Comparison of ENCODE assay signal across 31 cellular contexts in genomic region chr12:89928467-89928866, GRCh38.
DNase-seq lines count a peak whose midpoint lies in the region; ATAC-seq and TF ChIP-seq lines count a peak whose summit lies in the region.
"Had no signal": no experiment of that assay in that cellular context is flagged by ENCODE, and none has a peak within 500 bp of the region (broad histone marks: within the 10 kb centered on the region; RNA-seq: fewer than 3 reads in every experiment).

No MANE protein-coding gene starts in this region.

- peak overlapping the region; percentile 96 for H3K27ac ChIP-seq in DOHH2 (ENCODE audit: low read depth, low read length)
- no peak overlapping the region for H3K27ac ChIP-seq in WERI-Rb-1
- no peak overlapping the region for H3K27ac ChIP-seq in foreskin keratinocyte
- H3K27ac ChIP-seq: C4-2B, esophagus squamous epithelium, GM23248, pancreas, SJSA1, upper lobe of left lung had no signal

- ATAC-seq in GM18502 (IDR thresholded peaks at IDR 0.05; ENCODE audit: poor library complexity, unreplicated experiment) = peak; percentile 26
- ATAC-seq in HG03280 (IDR thresholded peaks at IDR 0.05; ENCODE audit: unreplicated experiment) = peak; percentile 26
- peak; percentile 1 for ATAC-seq in activated B cell treated with CpG ODN at 0.5 μM for 24 hours (ENCODE audit: low read depth)
- ATAC-seq in foreskin keratinocyte = no peak
- ATAC-seq: activated CD4-positive, CD25-positive, alpha-beta regulatory T cell treated with anti-CD3 and anti-CD28 coated beads, Interleukin-2, amount 50 U/mL, for 24 hours; activated naive CD4-positive, alpha-beta T cell treated with anti-CD3 and anti-CD28 coated beads, Interleukin-2, amount 50 U/mL, for 72 hours; left colon; pancreas had no signal

- POLR2A ChIA-PET in activated B cell treated with CpG ODN at 0.5 μM for 24 hours (lab: Charles Lee) = interaction anchor here (0.5 to 3.9 kb wide), 13 partner anchors 8 to 576 kb away, joined by 3 to 115 read pairs (median 10); partner anchors contain the start of genes ATP2B1 and DUSP6

- peaks cover 66% of the 10 kb centered on the region for H3K4me1 Mint-ChIP-seq in activated B cell treated with CpG ODN at 0.5 μM for 24 hours
- H3K4me1 Mint-ChIP-seq: neural crest cell had no signal

- no peaks in the 10 kb centered on the region for H3K79me2 ChIP-seq in DOHH2 (ENCODE audit: control insufficient read depth, low read length)

- peaks cover 83% of the 10 kb centered on the region for H3K4me1 ChIP-seq in DOHH2 (ENCODE audit: control insufficient read depth, low read length)
- H3K4me1 ChIP-seq in foreskin keratinocyte = no peaks in the 10 kb centered on the region
- H3K4me1 ChIP-seq: esophagus squamous epithelium, pancreas, upper lobe of left lung had no signal

- H3K36me3 ChIP-seq in DOHH2 (ENCODE audit: control insufficient read depth, low read length) (peaks cover 18% of the 10 kb centered on the region), WERI-Rb-1 (no peaks in the 10 kb centered on the region)
- H3K36me3 ChIP-seq: esophagus squamous epithelium, pancreas, SJSA1, upper lobe of left lung had no signal

- H3K9me3 ChIP-seq in DOHH2 (ENCODE audit: control insufficient read depth, insufficient read depth, low read length) (no peaks in the 10 kb centered on the region), WERI-Rb-1 (ENCODE audit: severe bottlenecking) (no peaks in the 10 kb centered on the region)
- H3K9me3 ChIP-seq: esophagus squamous epithelium, pancreas, SJSA1, upper lobe of left lung had no signal

- H3K4me3 ChIP-seq in DOHH2 (ENCODE audit: low read length) (peak overlapping the region; percentile 68), WERI-Rb-1 (ENCODE audit: low read depth, low read length) (no peak overlapping the region)
- H3K4me3 ChIP-seq: esophagus squamous epithelium, GM23248, pancreas, SJSA1, upper lobe of left lung had no signal

- H3K27ac Mint-ChIP-seq in activated B cell treated with CpG ODN at 0.5 μM for 24 hours = peak overlapping the region; percentile 98
- H3K27ac Mint-ChIP-seq: activated CD4-positive, alpha-beta memory T cell treated with anti-CD3 and anti-CD28 coated beads, Interleukin-2, amount 10 ng/mL, durations not matched to agents 7 days and 5 days; activated naive CD4-positive, alpha-beta T cell treated with anti-CD3 and anti-CD28 coated beads, Interleukin-2, amount 50 U/mL, for 72 hours; HFFc6; immature natural killer cell had no signal

- DNase-seq in activated B cell treated with CpG ODN at 0.5 μM for 24 hours (no peak), DMS 273 treated with DMSO at 0.1 percent for 48 hours (lab: John Stamatoyannopoulos, UW) (no peak), WERI-Rb-1 (no peak), NCI-H2081 (lab: John Stamatoyannopoulos, UW) (no peak), foreskin keratinocyte (no peak)
- DNase-seq: activated CD4-positive, alpha-beta memory T cell treated with anti-CD3 and anti-CD28 coated beads, Interleukin-2, amount 10 ng/mL, durations not matched to agents 7 days and 5 days; central memory CD4-positive, alpha-beta T cell; dermis blood vessel endothelial cell; esophagus squamous epithelium; GM23248; HFFc6; hypothalamus; immature natural killer cell; left colon; mammary epithelial cell; NCI-H1105 treated with DMSO at 0.1 percent for 48 hours; NCI-H2029 treated with DMSO at 0.1 percent for 48 hours; NCI-H2227 treated with DMSO at 0.1 percent for 48 hours; NCI-H526 treated with DMSO at 0.1 percent for 48 hours; pancreas; stimulated activated CD4-positive, alpha-beta T cell treated with anti-CD3 and anti-CD28 coated beads, Interleukin-2, amount 100 ng/mL, for 48 hours; T-helper 1 cell; upper lobe of left lung had no signal

- CTCF ChIA-PET in activated B cell treated with CpG ODN at 0.5 μM for 24 hours (lab: Charles Lee) = interaction anchor here (1.0 to 2.8 kb wide), 4 partner anchors 19 to 220 kb away, joined by 3 to 15 read pairs (median 8); partner anchors contain the start of gene ATP2B1

- intact Hi-C loops in activated B cell treated with CpG ODN at 0.5 μM for 24 hours (cut with micrococcal nuclease) = loop anchor here (10.0 kb wide), 1 partner anchor 326 kb away; no protein-coding TSS in a partner anchor

- TF ChIP-seq CTCF in DOHH2 (IDR thresholded peaks at IDR 0.05; ENCODE audit: low read depth, low read length, poor library complexity, severe bottlenecking) (no peak), activated B cell treated with CpG ODN at 0.5 μM for 24 hours (IDR thresholded peaks at IDR 0.05) (no peak), WERI-Rb-1 (IDR thresholded peaks at IDR 0.05; ENCODE audit: low read depth, low read length) (no peak), foreskin keratinocyte (conservative IDR thresholded peaks at IDR 0.05) (no peak)

- no peaks in the 10 kb centered on the region for H4K20me1 ChIP-seq in DOHH2 (ENCODE audit: control insufficient read depth, insufficient read depth, low read depth, low read length)

- H3K27me3 ChIP-seq in DOHH2 (ENCODE audit: control insufficient read depth, low read length) = no peaks in the 10 kb centered on the region
- H3K27me3 ChIP-seq in WERI-Rb-1 (ENCODE audit: insufficient read depth, low read depth, severe bottlenecking) = no peaks in the 10 kb centered on the region
- no peaks in the 10 kb centered on the region for H3K27me3 ChIP-seq in foreskin keratinocyte
- H3K27me3 ChIP-seq: esophagus squamous epithelium, pancreas, SJSA1, upper lobe of left lung had no signal

- H3K27me3 Mint-ChIP-seq in activated B cell treated with CpG ODN at 0.5 μM for 24 hours = no peaks in the 10 kb centered on the region
- H3K27me3 Mint-ChIP-seq: activated CD4-positive, alpha-beta memory T cell treated with anti-CD3 and anti-CD28 coated beads, Interleukin-2, amount 10 ng/mL, durations not matched to agents 7 days and 5 days had no signal

- peaks cover 9% of the 10 kb centered on the region for H3K36me3 Mint-ChIP-seq in activated B cell treated with CpG ODN at 0.5 μM for 24 hours (ENCODE audit: low read depth)
- H3K36me3 Mint-ChIP-seq: activated naive CD4-positive, alpha-beta T cell treated with anti-CD3 and anti-CD28 coated beads, Interleukin-2, amount 50 U/mL, for 72 hours; immature natural killer cell had no signal

- peaks cover 8% of the 10 kb centered on the region for H3K9me3 Mint-ChIP-seq in activated B cell treated with CpG ODN at 0.5 μM for 24 hours
- H3K9me3 Mint-ChIP-seq: activated CD4-positive, alpha-beta memory T cell treated with anti-CD3 and anti-CD28 coated beads, Interleukin-2, amount 10 ng/mL, durations not matched to agents 7 days and 5 days; activated naive CD4-positive, alpha-beta T cell treated with anti-CD3 and anti-CD28 coated beads, Interleukin-2, amount 50 U/mL, for 72 hours; HFFc6; immature natural killer cell; neural crest cell had no signal

- peak overlapping the region; percentile 67 for H3K4me3 Mint-ChIP-seq in activated B cell treated with CpG ODN at 0.5 μM for 24 hours
- H3K4me3 Mint-ChIP-seq: activated CD4-positive, alpha-beta memory T cell treated with anti-CD3 and anti-CD28 coated beads, Interleukin-2, amount 10 ng/mL, durations not matched to agents 7 days and 5 days; HFFc6; immature natural killer cell; neural crest cell had no signal

- peak overlapping the region; percentile 79 for H3K4me2 ChIP-seq in DOHH2 (ENCODE audit: low read length)

- peaks cover 18% of the 10 kb centered on the region for H3F3A ChIP-seq in DOHH2 (ENCODE audit: control insufficient read depth, insufficient read depth)

- no peaks in the 10 kb centered on the region for H3K9me2 ChIP-seq in DOHH2 (replicated peaks; ENCODE audit: control insufficient read depth, low read length)
